ENCODE assay signal across 2 cellular contexts in the genomic region with DNA sequence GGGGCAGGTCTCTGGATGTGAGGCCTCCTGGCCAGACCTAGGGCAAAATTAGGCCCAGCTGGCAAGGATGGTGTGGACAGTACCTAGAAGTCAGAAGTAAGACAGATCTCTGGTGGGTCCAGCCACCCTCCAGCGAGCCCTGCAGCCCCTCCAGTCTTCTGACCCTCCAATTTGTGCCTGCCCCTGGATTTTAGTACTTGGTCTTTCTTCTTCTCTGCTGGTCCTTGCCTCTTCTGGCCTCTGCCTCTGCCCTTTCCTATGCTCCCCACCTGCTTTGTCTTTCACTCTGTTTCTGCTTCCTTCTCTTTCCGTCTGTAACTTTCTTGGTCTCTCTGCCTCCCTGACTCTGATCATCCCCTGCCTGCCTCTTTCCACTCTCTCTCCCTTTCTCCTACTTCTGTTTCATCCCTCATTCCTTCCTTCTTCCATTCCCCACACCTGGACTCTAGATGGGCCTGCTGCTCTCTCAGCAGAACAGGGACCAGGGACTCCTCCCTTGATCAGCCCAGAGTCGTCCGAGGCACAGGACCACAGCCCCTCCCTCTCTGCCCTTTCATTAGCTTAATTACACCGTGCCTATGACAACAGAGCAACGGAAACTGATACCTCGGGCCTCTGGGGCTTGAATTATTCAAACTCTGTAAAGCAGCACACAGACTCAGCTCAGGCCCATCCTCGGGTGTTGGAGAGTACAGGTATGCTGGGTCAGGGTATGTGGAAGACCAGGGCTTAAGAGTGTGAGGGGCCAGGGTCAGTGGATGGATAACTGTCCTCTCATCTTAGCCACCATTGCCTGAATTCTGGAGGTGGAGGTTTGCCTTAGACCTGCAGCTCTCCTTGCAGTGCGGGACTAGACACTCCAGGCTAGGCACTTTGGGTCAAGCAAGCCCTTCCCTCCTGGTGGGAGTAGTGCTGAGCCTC.
TF ChIP-seq lines count a peak whose summit lies in the region.

A gene with protein sequence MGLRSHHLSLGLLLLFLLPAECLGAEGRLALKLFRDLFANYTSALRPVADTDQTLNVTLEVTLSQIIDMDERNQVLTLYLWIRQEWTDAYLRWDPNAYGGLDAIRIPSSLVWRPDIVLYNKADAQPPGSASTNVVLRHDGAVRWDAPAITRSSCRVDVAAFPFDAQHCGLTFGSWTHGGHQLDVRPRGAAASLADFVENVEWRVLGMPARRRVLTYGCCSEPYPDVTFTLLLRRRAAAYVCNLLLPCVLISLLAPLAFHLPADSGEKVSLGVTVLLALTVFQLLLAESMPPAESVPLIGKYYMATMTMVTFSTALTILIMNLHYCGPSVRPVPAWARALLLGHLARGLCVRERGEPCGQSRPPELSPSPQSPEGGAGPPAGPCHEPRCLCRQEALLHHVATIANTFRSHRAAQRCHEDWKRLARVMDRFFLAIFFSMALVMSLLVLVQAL (minus strand): TSS at position 51 of the 921 bp plus-strand sequence. CDS start 72 bp downstream, outside the sequence.

TF ChIP-seq in SK-N-SH treated with all-trans-retinoic acid at 6 μM for 48 hours, 23 proteins besides CTCF, POLR2A, EP300 and RAD21 (continued from another document):
- TF ChIP-seq, protein P1, sequence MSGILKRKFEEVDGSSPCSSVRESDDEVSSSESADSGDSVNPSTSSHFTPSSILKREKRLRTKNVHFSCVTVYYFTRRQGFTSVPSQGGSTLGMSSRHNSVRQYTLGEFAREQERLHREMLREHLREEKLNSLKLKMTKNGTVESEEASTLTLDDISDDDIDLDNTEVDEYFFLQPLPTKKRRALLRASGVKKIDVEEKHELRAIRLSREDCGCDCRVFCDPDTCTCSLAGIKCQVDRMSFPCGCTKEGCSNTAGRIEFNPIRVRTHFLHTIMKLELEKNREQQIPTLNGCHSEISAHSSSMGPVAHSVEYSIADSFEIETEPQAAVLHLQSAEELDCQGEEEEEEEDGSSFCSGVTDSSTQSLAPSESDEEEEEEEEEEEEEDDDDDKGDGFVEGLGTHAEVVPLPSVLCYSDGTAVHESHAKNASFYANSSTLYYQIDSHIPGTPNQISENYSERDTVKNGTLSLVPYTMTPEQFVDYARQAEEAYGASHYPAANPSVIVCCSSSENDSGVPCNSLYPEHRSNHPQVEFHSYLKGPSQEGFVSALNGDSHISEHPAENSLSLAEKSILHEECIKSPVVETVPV (CRISPR knock-in tag; IDR thresholded peaks at IDR 0.05): no peak
- TF ChIP-seq ESRRG (CRISPR knock-in tag; IDR thresholded peaks at IDR 0.05) (no peak), ZFP3 (CRISPR knock-in tag; IDR thresholded peaks at IDR 0.05) (no peak)

TF ChIP-seq in SK-N-SH, 30 proteins besides CTCF, POLR2A, EP300 and RAD21 (continued from another document):
- TF ChIP-seq ZBTB33 (IDR thresholded peaks at IDR 0.05; ENCODE audit: borderline replicate concordance, low read depth) (no peak), FOXJ3 (CRISPR knock-in tag; IDR thresholded peaks at IDR 0.05) (no peak), TCF12 (IDR thresholded peaks at IDR 0.05) (no peak), RCOR1 (IDR thresholded peaks at IDR 0.05; ENCODE audit: low read length) (no peak)
TF ChIP-seq in SK-N-SH: peak in this region for 0.
